ENCODE assay signal across 22 cellular contexts in the genomic region with DNA sequence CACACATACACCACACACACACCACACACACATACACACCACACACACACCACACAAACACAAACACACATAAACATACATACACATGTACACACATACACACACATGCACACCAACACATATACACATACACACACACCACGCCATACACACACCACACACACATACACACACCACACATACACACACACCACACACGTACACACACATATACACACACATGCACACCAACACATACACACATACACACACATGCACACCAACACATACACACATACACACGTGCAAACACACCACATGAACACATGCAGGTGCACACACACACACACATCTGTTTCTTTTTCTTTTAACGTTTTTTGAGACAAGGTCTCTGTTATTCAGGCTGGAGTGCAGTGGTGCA. TPM values are rescaled to one million over a fixed set of nuclear protein-coding genes. Genes with fewer than 3 reads are reported as not detected.
DNase-seq lines count a peak whose midpoint lies in the region; ATAC-seq, FAIRE-seq and TF ChIP-seq lines count a peak whose summit lies in the region.
"Had no signal": no experiment of that assay in that cellular context is flagged by ENCODE, and none has a peak within 500 bp of the region (broad histone marks: within the 10 kb centered on the region; RNA-seq: fewer than 3 reads in every experiment).

No MANE protein-coding gene starts in this region.

- TF ChIP-seq CTCF in IMR-90 (conservative IDR thresholded peaks at IDR 0.05; ENCODE audit: low read depth, low read length): no peak
- no peak for TF ChIP-seq CTCF in bronchial epithelial cell (IDR thresholded peaks at IDR 0.05; ENCODE audit: insufficient read depth, low read length, severe bottlenecking)

- H3K4me1 Mint-ChIP-seq in activated naive CD8-positive, alpha-beta T cell treated with anti-CD3 and anti-CD28 coated beads, Interleukin-2, amount 10 ng/mL, durations not matched to agents 7 days and 5 days: no peaks in the 10 kb centered on the region
- H3K4me1 Mint-ChIP-seq in activated naive CD8-positive, alpha-beta T cell treated with anti-CD3 and anti-CD28 coated beads, Interleukin-2, amount 50 U/mL, for 24 hours: no peaks in the 10 kb centered on the region

- TF ChIP-seq POLR2A in IMR-90 (IDR thresholded peaks at IDR 0.05; ENCODE audit: low read depth, low read length): no peak

- CTCF ChIA-PET in IMR-90 (lab: Yijun Ruan, JAX): no interaction called here

- H3K4me3 ChIP-seq in IMR-90 (ENCODE audit: insufficient read depth, low read depth, low read length): no peak overlapping the region
- H3K4me3 ChIP-seq in bronchial epithelial cell (ENCODE audit: low read depth, low read length): no peak overlapping the region
- H3K4me3 ChIP-seq in trophoblast cell (ENCODE audit: low read depth, low read length): peak overlapping the region; percentile 18

- TF ChIP-seq RAD21 in IMR-90 (IDR thresholded peaks at IDR 0.05; ENCODE audit: low read length): no peak

- H2AK5ac ChIP-seq in IMR-90 (ENCODE audit: low read depth, low read length): no peak overlapping the region; the same call in 1 of the 2 replicates
- H2AK5ac ChIP-seq in trophoblast cell (ENCODE audit: low read length): no peak overlapping the region

- H3K79me2 ChIP-seq in trophoblast cell (ENCODE audit: control insufficient read depth, insufficient read depth, low read length, poor library complexity): no peaks in the 10 kb centered on the region

- BruUV-seq in IMR-90 (replicated peaks; lab: Mats Ljungman, UMichigan): no TSS peak

- H3K27me3 ChIP-seq in IMR-90 (ENCODE audit: control insufficient read depth, insufficient read depth, low read length): no peaks in the 10 kb centered on the region; the same call in 1 of the 2 replicates
- no peaks in the 10 kb centered on the region for H3K27me3 ChIP-seq in bronchial epithelial cell (ENCODE audit: control insufficient read depth, insufficient read depth, low read length)
- H3K27me3 ChIP-seq in trophoblast cell (ENCODE audit: insufficient read depth, low read length): no peaks in the 10 kb centered on the region

- no peak overlapping the region for H2AK9ac ChIP-seq in IMR-90 (replicated peaks; ENCODE audit: low read depth, low read length, poor library complexity)

- peaks cover 4% of the 10 kb centered on the region for H3K9me3 Mint-ChIP-seq in activated naive CD8-positive, alpha-beta T cell treated with anti-CD3 and anti-CD28 coated beads, Interleukin-2, amount 10 ng/mL, durations not matched to agents 7 days and 5 days
- peaks cover 9% of the 10 kb centered on the region for H3K9me3 Mint-ChIP-seq in activated naive CD8-positive, alpha-beta T cell treated with anti-CD3 and anti-CD28 coated beads, Interleukin-2, amount 50 U/mL, for 24 hours

- H4K8ac ChIP-seq in IMR-90 (ENCODE audit: low read depth in 2 of 2, low read length in 2 of 2): peak overlapping the region in 1 of 2 experiments; percentile 2; a peak in 1 of 4 replicates
- no peak overlapping the region for H4K8ac ChIP-seq in trophoblast cell (ENCODE audit: low read depth, low read length)

- H2BK15ac ChIP-seq in IMR-90 (ENCODE audit: low read depth, low read length): no peak overlapping the region

- peak; percentile 99 for FAIRE-seq in bronchial epithelial cell (lab: Jason Lieb, UNC)
- FAIRE-seq: A204.1, D721Med had no signal

- 74% methylated on average over 3 of the region's 4 CpGs; no CpG with 5 or more reads in 1 of the 2 experiments for WGBS in IMR-90 (ENCODE audit: extremely low coverage in 2 of 2, insufficient read length in 1 of 2), 2 experiments
- WGBS in trophoblast cell (ENCODE audit: extremely low coverage, insufficient coverage, insufficient read length): 100% methylated on average over 1 of the region's 4 CpGs

- no peak overlapping the region for H2BK12ac ChIP-seq in trophoblast cell (ENCODE audit: low read length)

- no peak for DNase-seq in activated naive CD8-positive, alpha-beta T cell treated with anti-CD3 and anti-CD28 coated beads, Interleukin-2, amount 10 ng/mL, durations not matched to agents 7 days and 5 days
- no peak for DNase-seq in activated naive CD8-positive, alpha-beta T cell treated with anti-CD3 and anti-CD28 coated beads, Interleukin-2, amount 50 U/mL, for 24 hours
- DNase-seq in IMR-90: no peak
- no peak for DNase-seq in bronchial epithelial cell (ENCODE audit: low read depth)
- no peak for DNase-seq in trophoblast cell
- no peak for DNase-seq in NCI-H774 (lab: John Stamatoyannopoulos, UW)
- DNase-seq in activated gamma-delta T cell treated with Interleukin-2 at 50 U/mL for 16 hours: no peak
- DNase-seq: EL; GF-D8; NCI-H1105; NCI-H146; NCI-H2029; NCI-H2227 treated with DMSO at 0.1 percent for 48 hours; NCI-H510A; NK-92 treated with Interleukin-12 subunit alpha and Interleukin-12 subunit beta, amount 100 ng/mL, for 24 hours had no signal

- no peak for ATAC-seq in activated naive CD8-positive, alpha-beta T cell treated with anti-CD3 and anti-CD28 coated beads, Interleukin-2, amount 10 ng/mL, durations not matched to agents 7 days and 5 days (ENCODE audit: low read depth)
- ATAC-seq in activated naive CD8-positive, alpha-beta T cell treated with anti-CD3 and anti-CD28 coated beads, Interleukin-2, amount 50 U/mL, for 24 hours: no peak
- ATAC-seq in IMR-90 (ENCODE audit: low read depth) (no peak), GM18870 (IDR thresholded peaks at IDR 0.05; ENCODE audit: unreplicated experiment) (no peak)
- ATAC-seq: SK-N-SH treated with all-trans-retinoic acid at 6 μM for 48 hours had no signal

- H3K27me3 Mint-ChIP-seq in activated naive CD8-positive, alpha-beta T cell treated with anti-CD3 and anti-CD28 coated beads, Interleukin-2, amount 10 ng/mL, durations not matched to agents 7 days and 5 days: peaks cover 21% of the 10 kb centered on the region
- peaks cover 20% of the 10 kb centered on the region for H3K27me3 Mint-ChIP-seq in activated naive CD8-positive, alpha-beta T cell treated with anti-CD3 and anti-CD28 coated beads, Interleukin-2, amount 50 U/mL, for 24 hours

- H3K4ac ChIP-seq in IMR-90 (ENCODE audit: low read depth, low read length): peak overlapping the region; percentile 43; the same call in 1 of the 2 replicates
- H3K4ac ChIP-seq in trophoblast cell (ENCODE audit: low read depth, low read length): no peak overlapping the region

- H3K18ac ChIP-seq in IMR-90 (ENCODE audit: low read depth, low read length): no peak overlapping the region
- no peak overlapping the region for H3K18ac ChIP-seq in trophoblast cell (ENCODE audit: low read length)

- H3K14ac ChIP-seq in IMR-90 (replicated peaks; ENCODE audit: low read depth, low read length): peak overlapping the region; percentile 82
- no peak overlapping the region for H3K14ac ChIP-seq in trophoblast cell (ENCODE audit: low read length)

- H3K9ac ChIP-seq in IMR-90 (ENCODE audit: low read depth, low read length) (no peak overlapping the region), trophoblast cell (ENCODE audit: low read length) (no peak overlapping the region)

- H2BK120ac ChIP-seq in IMR-90 (ENCODE audit: low read depth, low read length): no peak overlapping the region
- no peak overlapping the region for H2BK120ac ChIP-seq in trophoblast cell (ENCODE audit: insufficient read depth, low read length, poor library complexity)

- H2BK5ac ChIP-seq in IMR-90 (ENCODE audit: low read depth, low read length, poor library complexity, severe bottlenecking) (peak overlapping the region; percentile 90), trophoblast cell (ENCODE audit: low read depth, low read length, poor library complexity) (no peak overlapping the region)

- intact Hi-C loops in IMR-90 (cut with micrococcal nuclease): no loop called here

- H2AFZ ChIP-seq in IMR-90 (replicated peaks; ENCODE audit: low read length, poor library complexity): no peak overlapping the region
- no peak overlapping the region for H2AFZ ChIP-seq in trophoblast cell (ENCODE audit: insufficient read depth, low read length, poor library complexity)

- dilution Hi-C loops in IMR-90 (cut with HindIII; ENCODE audit: low sequenced_read_pairs, unreplicated experiment): no loop called here

- POLR2A ChIA-PET in activated naive CD8-positive, alpha-beta T cell treated with anti-CD3 and anti-CD28 coated beads, Interleukin-2, amount 10 ng/mL, durations not matched to agents 7 days and 5 days (lab: Charles Lee): no interaction called here
- POLR2A ChIA-PET in IMR-90 (lab: Charles Lee; ENCODE audit: unreplicated experiment): no interaction called here

- H4K91ac ChIP-seq in IMR-90 (ENCODE audit: insufficient read depth, low read depth, low read length) (no peak overlapping the region), trophoblast cell (ENCODE audit: low read depth, low read length) (no peak overlapping the region)

- no peaks in the 10 kb centered on the region for H4K20me1 ChIP-seq in IMR-90 (ENCODE audit: insufficient read depth, low read length)

- H3K79me1 ChIP-seq in IMR-90 (ENCODE audit: low read depth in 1 of 2, low read length in 2 of 2) (no peaks in the 10 kb centered on the region; a peak in 1 of 4 replicates), trophoblast cell (ENCODE audit: low read length) (no peaks in the 10 kb centered on the region)

- peak overlapping the region; percentile 23 for H3K27ac Mint-ChIP-seq in activated naive CD8-positive, alpha-beta T cell treated with anti-CD3 and anti-CD28 coated beads, Interleukin-2, amount 10 ng/mL, durations not matched to agents 7 days and 5 days
- H3K27ac Mint-ChIP-seq in activated naive CD8-positive, alpha-beta T cell treated with anti-CD3 and anti-CD28 coated beads, Interleukin-2, amount 50 U/mL, for 24 hours: no peak overlapping the region

- H3K4me2 ChIP-seq in IMR-90 (ENCODE audit: low read depth, low read length) (no peak overlapping the region), trophoblast cell (ENCODE audit: low read length) (no peak overlapping the region)

- H3K56ac ChIP-seq in IMR-90 (ENCODE audit: extremely low read depth, insufficient read depth, low read length): no peak overlapping the region

- H3K36me3 Mint-ChIP-seq in activated naive CD8-positive, alpha-beta T cell treated with anti-CD3 and anti-CD28 coated beads, Interleukin-2, amount 10 ng/mL, durations not matched to agents 7 days and 5 days: no peaks in the 10 kb centered on the region
- no peaks in the 10 kb centered on the region for H3K36me3 Mint-ChIP-seq in activated naive CD8-positive, alpha-beta T cell treated with anti-CD3 and anti-CD28 coated beads, Interleukin-2, amount 50 U/mL, for 24 hours (ENCODE audit: low read depth)

- no peak overlapping the region for H3K23ac ChIP-seq in IMR-90 (ENCODE audit: low read depth, low read length)
- peak overlapping the region; percentile 15 for H3K23ac ChIP-seq in trophoblast cell (ENCODE audit: low read length)

- in situ Hi-C loops in IMR-90 (cut with MboI; ENCODE audit: low sequenced_read_pairs): no loop called here

- H3K4me3 Mint-ChIP-seq in activated naive CD8-positive, alpha-beta T cell treated with anti-CD3 and anti-CD28 coated beads, Interleukin-2, amount 10 ng/mL, durations not matched to agents 7 days and 5 days: no peak overlapping the region
- H3K4me3 Mint-ChIP-seq in activated naive CD8-positive, alpha-beta T cell treated with anti-CD3 and anti-CD28 coated beads, Interleukin-2, amount 50 U/mL, for 24 hours: no peak overlapping the region

- no peak overlapping the region for H4K12ac ChIP-seq in trophoblast cell (ENCODE audit: low read depth, low read length)

- H4K5ac ChIP-seq in IMR-90 (ENCODE audit: low read depth, low read length): no peak overlapping the region

- H3K9me1 ChIP-seq in IMR-90 (ENCODE audit: insufficient read depth, low read length): peaks cover 4% of the 10 kb centered on the region

- H3K4me1 ChIP-seq in IMR-90 (ENCODE audit: control insufficient read depth, insufficient read depth, low read length) (no peaks in the 10 kb centered on the region), trophoblast cell (ENCODE audit: control insufficient read depth in 1 of 2, insufficient read depth in 2 of 2, low read length in 2 of 2) (peaks cover 0 to 1% of the 10 kb centered on the region in 2 experiments)

- no peaks in the 10 kb centered on the region for H3K36me3 ChIP-seq in IMR-90 (ENCODE audit: control insufficient read depth, insufficient read depth, low read length)
- no peaks in the 10 kb centered on the region for H3K36me3 ChIP-seq in bronchial epithelial cell (ENCODE audit: control insufficient read depth, insufficient read depth, low read length)
- H3K36me3 ChIP-seq in trophoblast cell (ENCODE audit: control insufficient read depth in 1 of 2, insufficient read depth in 2 of 2, low read length in 2 of 2): no peaks in the 10 kb centered on the region

- no peaks in the 10 kb centered on the region for H3K9me3 ChIP-seq in IMR-90 (ENCODE audit: control insufficient read depth, insufficient read depth, low read length)
- H3K9me3 ChIP-seq in trophoblast cell (ENCODE audit: insufficient read depth, low read depth, low read length): peaks cover 3% of the 10 kb centered on the region

- no peak overlapping the region for H3K27ac ChIP-seq in IMR-90 (ENCODE audit: insufficient read depth, low read length)
- H3K27ac ChIP-seq in trophoblast cell (ENCODE audit: low read depth, low read length): no peak overlapping the region
- H3K27ac ChIP-seq: C4-2B, HL-60 had no signal

- H2BK20ac ChIP-seq in IMR-90 (ENCODE audit: low read depth, low read length): no peak overlapping the region

RNA-seq across cellular contexts. Expression of gene SLC45A1, which starts 41.0 kb away (rescaled TPM):
- total RNA-seq in activated naive CD8-positive, alpha-beta T cell treated with anti-CD3 and anti-CD28 coated beads, Interleukin-2, amount 10 ng/mL, durations not matched to agents 7 days and 5 days: under 1 TPM; 0.50 to 0.88 TPM
- 0.72 and 0.83 TPM in 2 replicates for total RNA-seq in IMR-90 (2012; rRNA removed)
- polyA plus RNA-seq in IMR-90 (2012; rRNA removed): 3.1 and 3.9 TPM in 2 replicates
- polyA plus RNA-seq in IMR-90 (2012; cell fraction: cytosol; rRNA removed): 3.4 and 7.6 TPM in 2 replicates
- polyA plus RNA-seq in IMR-90 (2012; cell fraction: nucleus; rRNA removed; ENCODE audit: low replicate concordance): 2.9 and 7.4 TPM in 2 replicates
- 0.26 TPM in 2 replicates for total RNA-seq in bronchial epithelial cell
- 0.49 and 0.65 TPM in 2 replicates for polyA plus RNA-seq in trophoblast cell (2013)
- total RNA-seq: HT-29 had no signal
